Comparison of ENCODE assay signal across 28 cellular contexts in genomic region chr2:138403431-138403927, GRCh38.
"Had no signal": no experiment of that assay in that cellular context is flagged by ENCODE, and none has a peak within 500 bp of the region (broad histone marks: within the 10 kb centered on the region; RNA-seq: fewer than 3 reads in every experiment).

No MANE protein-coding gene starts in this region.

- H3K27me3 Mint-ChIP-seq: natural killer cell treated with Interleukin-12 subunit alpha and Interleukin-12 subunit beta and Interleukin-15 and Interleukin-18, amount 100 ng/mL, for 72 hours; progenitor cell of endocrine pancreas; stimulated activated naive B cell treated with anti-CD40 and anti-IgM and Interleukin-4, amounts not matched to agents 10 μg/mL and 1 μg/mL and 100 μg/mL, for 72 hours; stimulated activated naive CD8-positive, alpha-beta T cell treated with anti-CD3 and anti-CD28 coated beads, Interleukin-15, Interleukin-2, amounts not matched to agents 100 ng/mL and 50 ng/mL, for 24 hours had no signal

- H3K36me3 Mint-ChIP-seq: stimulated activated effector memory CD8-positive, alpha-beta T cell treated with anti-CD3 and anti-CD28 coated beads, Interleukin-12 subunit alpha, Interleukin-12 subunit beta, amount 100 ng/mL, for 72 hours had no signal

- H3K4me3 Mint-ChIP-seq: naive thymus-derived CD8-positive, alpha-beta T cell; natural killer cell treated with Interleukin-12 subunit alpha and Interleukin-12 subunit beta and Interleukin-15 and Interleukin-18, amount 100 ng/mL, for 72 hours; nephron progenitor cell; neural crest cell; stimulated activated effector memory CD8-positive, alpha-beta T cell treated with anti-CD3 and anti-CD28 coated beads, Interleukin-12 subunit alpha, Interleukin-12 subunit beta, amount 100 ng/mL, for 72 hours; stimulated activated naive B cell treated with anti-CD40 and anti-IgM and Interleukin-4, amounts not matched to agents 10 μg/mL and 1 μg/mL and 100 μg/mL, for 72 hours; stimulated activated naive CD8-positive, alpha-beta T cell treated with anti-CD3 and anti-CD28 coated beads, Interleukin-15, Interleukin-2, amounts not matched to agents 100 ng/mL and 50 ng/mL, for 24 hours had no signal

- ATAC-seq: naive thymus-derived CD8-positive, alpha-beta T cell; natural killer cell treated with Interleukin-12 subunit alpha and Interleukin-12 subunit beta and Interleukin-15 and Interleukin-18, amount 100 ng/mL, for 72 hours; pancreas; psoas muscle; right cardiac atrium; right lobe of liver; stimulated activated effector memory CD8-positive, alpha-beta T cell treated with anti-CD3 and anti-CD28 coated beads, Interleukin-12 subunit alpha, Interleukin-12 subunit beta, amount 100 ng/mL, for 72 hours; stimulated activated naive B cell treated with anti-CD40 and anti-IgM and Interleukin-4, amounts not matched to agents 10 μg/mL and 1 μg/mL and 100 μg/mL, for 72 hours had no signal

- H3K4me3 ChIP-seq: pancreas, psoas muscle, right lobe of liver, sigmoid colon, stomach, thoracic aorta, thyroid gland, tibial nerve, upper lobe of left lung, uterus had no signal

- H3K36me3 ChIP-seq: neutrophil, pancreas, right lobe of liver, sigmoid colon, stomach, thoracic aorta, thyroid gland, tibial nerve, upper lobe of left lung, uterus had no signal

- H3K4me1 Mint-ChIP-seq: naive thymus-derived CD8-positive, alpha-beta T cell; nephron progenitor cell; neural crest cell; stimulated activated effector memory CD8-positive, alpha-beta T cell treated with anti-CD3 and anti-CD28 coated beads, Interleukin-12 subunit alpha, Interleukin-12 subunit beta, amount 100 ng/mL, for 72 hours had no signal

- H3K9me3 ChIP-seq: neutrophil, pancreas, right lobe of liver, thoracic aorta, thyroid gland, uterus had no signal

- H3K27ac ChIP-seq: neutrophil, pancreas, psoas muscle, right lobe of liver, sigmoid colon, stomach, thoracic aorta, thyroid gland, tibial nerve, upper lobe of left lung, uterus had no signal

- H3K27ac Mint-ChIP-seq: naive thymus-derived CD8-positive, alpha-beta T cell; natural killer cell treated with Interleukin-12 subunit alpha and Interleukin-12 subunit beta and Interleukin-15 and Interleukin-18, amount 100 ng/mL, for 72 hours; nephron progenitor cell; progenitor cell of endocrine pancreas; stimulated activated effector memory CD8-positive, alpha-beta T cell treated with anti-CD3 and anti-CD28 coated beads, Interleukin-12 subunit alpha, Interleukin-12 subunit beta, amount 100 ng/mL, for 72 hours; stimulated activated naive B cell treated with anti-CD40 and anti-IgM and Interleukin-4, amounts not matched to agents 10 μg/mL and 1 μg/mL and 100 μg/mL, for 72 hours; stimulated activated naive CD8-positive, alpha-beta T cell treated with anti-CD3 and anti-CD28 coated beads, Interleukin-15, Interleukin-2, amounts not matched to agents 100 ng/mL and 50 ng/mL, for 24 hours had no signal

- DNase-seq: naive thymus-derived CD8-positive, alpha-beta T cell; nephron progenitor cell; nucleus accumbens; pancreas; psoas muscle; right cardiac atrium; right lobe of liver; sigmoid colon; small intestine; stimulated activated CD4-positive, alpha-beta T cell treated with anti-CD3 and anti-CD28 coated beads, Interleukin-15, amount 100 ng/mL, for 24 hours; stimulated activated CD4-positive, alpha-beta T cell treated with anti-CD3 and anti-CD28 coated beads, Interleukin-2, amount 100 ng/mL, for 24 hours; stimulated activated CD4-positive, alpha-beta T cell treated with anti-CD3 and anti-CD28 coated beads, Interleukin-2, amount 100 ng/mL, for 48 hours; stimulated activated CD4-positive, alpha-beta T cell treated with anti-CD3 and anti-CD28 coated beads, Interleukin-4, amount 100 ng/mL, for 24 hours; stimulated activated naive B cell treated with anti-CD40 and anti-IgM and Interleukin-4, amounts not matched to agents 10 μg/mL and 1 μg/mL and 100 μg/mL, for 72 hours; stimulated activated naive CD4-positive, alpha-beta T cell treated with Interleukin-2 at 50 U/mL for 16 hours; stomach; thyroid gland; trophoblast cell; upper lobe of left lung; uterus had no signal

- H3K27me3 ChIP-seq: neutrophil, pancreas, right lobe of liver, sigmoid colon, stomach, thyroid gland, tibial nerve, upper lobe of left lung, uterus had no signal

- H3K4me1 ChIP-seq: pancreas, psoas muscle, right lobe of liver, sigmoid colon, stomach, thyroid gland, tibial nerve, upper lobe of left lung, uterus had no signal
